1 cellular context compared by ENCODE assay signal in the genomic region with DNA sequence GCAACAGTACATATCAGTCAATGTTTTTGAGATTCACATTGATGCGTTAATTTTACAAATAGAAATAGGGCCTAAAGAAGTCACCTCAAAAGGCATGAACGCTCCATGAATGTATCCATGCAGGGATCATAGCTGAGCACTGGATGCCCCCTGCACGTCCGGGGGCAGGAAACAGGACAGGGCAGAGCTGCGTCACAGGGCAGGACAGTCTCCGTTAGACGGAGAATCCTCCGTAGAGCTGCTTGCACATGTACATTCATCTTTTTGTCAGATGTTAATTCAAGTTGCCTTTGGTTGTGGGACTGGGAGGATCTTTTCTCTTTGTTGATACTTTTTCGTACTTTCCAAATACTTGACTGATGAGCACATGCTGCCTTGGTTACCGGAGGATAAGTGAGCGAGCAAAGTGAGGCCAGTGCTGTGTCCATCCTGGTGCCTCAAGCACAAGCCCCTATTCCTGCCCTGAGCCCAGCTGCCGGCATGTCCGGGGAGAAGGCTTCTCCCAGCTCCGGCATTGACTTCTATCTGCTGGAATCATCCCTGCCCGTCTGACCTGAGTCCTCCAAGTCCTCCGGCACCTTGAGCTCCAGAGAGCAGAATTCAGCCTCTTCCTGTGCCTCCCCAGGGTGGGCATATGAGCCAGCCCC.
TF ChIP-seq lines count a peak whose summit lies in the region.

No MANE protein-coding gene starts in this region.

TF ChIP-seq in WTC11, 78 proteins besides CTCF, POLR2A, EP300 and RAD21 (continued from another document):
- TF ChIP-seq, protein P1, sequence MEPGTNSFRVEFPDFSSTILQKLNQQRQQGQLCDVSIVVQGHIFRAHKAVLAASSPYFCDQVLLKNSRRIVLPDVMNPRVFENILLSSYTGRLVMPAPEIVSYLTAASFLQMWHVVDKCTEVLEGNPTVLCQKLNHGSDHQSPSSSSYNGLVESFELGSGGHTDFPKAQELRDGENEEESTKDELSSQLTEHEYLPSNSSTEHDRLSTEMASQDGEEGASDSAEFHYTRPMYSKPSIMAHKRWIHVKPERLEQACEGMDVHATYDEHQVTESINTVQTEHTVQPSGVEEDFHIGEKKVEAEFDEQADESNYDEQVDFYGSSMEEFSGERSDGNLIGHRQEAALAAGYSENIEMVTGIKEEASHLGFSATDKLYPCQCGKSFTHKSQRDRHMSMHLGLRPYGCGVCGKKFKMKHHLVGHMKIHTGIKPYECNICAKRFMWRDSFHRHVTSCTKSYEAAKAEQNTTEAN (CRISPR knock-in tag; IDR thresholded peaks at IDR 0.05), result no peak
- TF ChIP-seq NFE2L1 (CRISPR knock-in tag; IDR thresholded peaks at IDR 0.05) (no peak), CBFB (CRISPR knock-in tag; IDR thresholded peaks at IDR 0.05; ENCODE audit: low read depth) (no peak), CREM (CRISPR knock-in tag; IDR thresholded peaks at IDR 0.05) (no peak), NR1H2 (CRISPR knock-in tag; IDR thresholded peaks at IDR 0.05) (no peak), NFYB (CRISPR knock-in tag; conservative IDR thresholded peaks at IDR 0.05; ENCODE audit: low read depth) (no peak)
